ENCODE assay signal across 16 cellular contexts in the genomic region with DNA sequence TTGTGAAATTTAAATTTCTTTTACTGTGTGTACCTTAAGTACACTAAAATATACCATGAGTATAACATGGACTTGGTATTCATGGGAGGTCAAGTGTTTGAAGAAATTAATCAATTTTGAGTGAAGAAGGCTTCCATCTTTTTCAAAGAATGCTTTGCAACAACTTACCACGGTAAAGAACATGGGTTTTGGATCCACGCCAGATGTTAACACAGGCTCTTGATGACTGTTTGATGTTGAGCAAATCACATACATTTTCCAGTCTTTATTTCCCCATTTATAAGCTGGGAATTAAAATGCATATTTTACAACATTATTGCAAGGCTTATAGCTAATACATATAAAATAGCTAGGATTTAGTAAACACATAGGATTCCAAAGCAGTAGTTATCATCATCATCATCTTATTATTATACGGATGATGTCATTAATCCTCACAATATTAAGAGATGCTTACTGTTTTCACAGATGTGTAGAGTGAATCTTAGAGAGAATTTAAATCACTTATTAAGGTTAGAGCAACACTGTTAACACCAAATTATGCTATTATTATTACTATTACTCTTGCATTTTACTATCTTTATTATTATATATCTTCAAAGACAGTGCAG.
"Had no signal": no experiment of that assay in that cellular context is flagged by ENCODE, and none has a peak within 500 bp of the region (broad histone marks: within the 10 kb centered on the region; RNA-seq: fewer than 3 reads in every experiment).

No MANE protein-coding gene starts in this region.

- H3K27ac ChIP-seq: breast epithelium, gastrocnemius medialis, heart right ventricle, left ventricle myocardium inferior, thyroid gland, vagina had no signal

- H3K4me1 Mint-ChIP-seq: activated naive CD8-positive, alpha-beta T cell treated with anti-CD3 and anti-CD28 coated beads, Interleukin-2, amount 10 ng/mL, durations not matched to agents 7 days and 5 days; stimulated activated effector memory CD8-positive, alpha-beta T cell treated with anti-CD3 and anti-CD28 coated beads, Interleukin-12 subunit alpha, Interleukin-12 subunit beta, amount 100 ng/mL, for 72 hours had no signal

- H3K27me3 Mint-ChIP-seq: activated naive CD8-positive, alpha-beta T cell treated with anti-CD3 and anti-CD28 coated beads, Interleukin-2, amount 10 ng/mL, durations not matched to agents 7 days and 5 days had no signal

- H3K4me1 ChIP-seq: breast epithelium, gastrocnemius medialis, heart right ventricle, left ventricle myocardium inferior, thyroid gland had no signal

- H3K4me3 ChIP-seq: breast epithelium, gastrocnemius medialis, heart right ventricle, left ventricle myocardium inferior, pancreas, thyroid gland, vagina had no signal

- DNase-seq: activated CD4-positive, alpha-beta T cell treated with anti-CD3 and anti-CD28 coated beads for 4 hours; activated CD8-positive, alpha-beta memory T cell treated with anti-CD3 and anti-CD28 coated beads, Interleukin-2, amount 50 U/mL, for 48 hours; activated CD8-positive, alpha-beta T cell treated with anti-CD3 and anti-CD28 coated beads, Interleukin-2, amount 10 ng/mL, durations not matched to agents 7 days and 5 days; activated naive CD8-positive, alpha-beta T cell treated with anti-CD3 and anti-CD28 coated beads, Interleukin-2, amount 10 ng/mL, durations not matched to agents 7 days and 5 days; aorta; gastrocnemius medialis; heart right ventricle; kidney; left ventricle myocardium inferior; pancreas; retina; thyroid gland had no signal

- H3K36me3 ChIP-seq: breast epithelium, gastrocnemius medialis, heart right ventricle, left ventricle myocardium inferior, pancreas, thyroid gland, vagina had no signal

- H3K9me3 ChIP-seq: breast epithelium, gastrocnemius medialis, heart right ventricle, left ventricle myocardium inferior, pancreas, thyroid gland, vagina had no signal

- H3K4me3 Mint-ChIP-seq: activated CD8-positive, alpha-beta T cell treated with anti-CD3 and anti-CD28 coated beads, Interleukin-2, amount 10 ng/mL, durations not matched to agents 7 days and 5 days; activated naive CD8-positive, alpha-beta T cell treated with anti-CD3 and anti-CD28 coated beads, Interleukin-2, amount 10 ng/mL, durations not matched to agents 7 days and 5 days; stimulated activated effector memory CD8-positive, alpha-beta T cell treated with anti-CD3 and anti-CD28 coated beads, Interleukin-12 subunit alpha, Interleukin-12 subunit beta, amount 100 ng/mL, for 72 hours; T-helper 2 cell treated with Interferon-gamma antibody and Interleukin-4, amounts not matched to agents 5 μg/mL and 100 μg/mL, for 36 hours had no signal

- H3K9me3 Mint-ChIP-seq: T-helper 2 cell treated with Interferon-gamma antibody and Interleukin-4, amounts not matched to agents 5 μg/mL and 100 μg/mL, for 36 hours had no signal

- H3K27me3 ChIP-seq: breast epithelium, gastrocnemius medialis, heart right ventricle, pancreas, thyroid gland, vagina had no signal

- H3K36me3 Mint-ChIP-seq: activated naive CD8-positive, alpha-beta T cell treated with anti-CD3 and anti-CD28 coated beads, Interleukin-2, amount 10 ng/mL, durations not matched to agents 7 days and 5 days; stimulated activated effector memory CD8-positive, alpha-beta T cell treated with anti-CD3 and anti-CD28 coated beads, Interleukin-12 subunit alpha, Interleukin-12 subunit beta, amount 100 ng/mL, for 72 hours had no signal

- H3K27ac Mint-ChIP-seq: activated CD8-positive, alpha-beta T cell treated with anti-CD3 and anti-CD28 coated beads, Interleukin-2, amount 10 ng/mL, durations not matched to agents 7 days and 5 days; activated naive CD8-positive, alpha-beta T cell treated with anti-CD3 and anti-CD28 coated beads, Interleukin-2, amount 10 ng/mL, durations not matched to agents 7 days and 5 days; stimulated activated effector memory CD8-positive, alpha-beta T cell treated with anti-CD3 and anti-CD28 coated beads, Interleukin-12 subunit alpha, Interleukin-12 subunit beta, amount 100 ng/mL, for 72 hours; T-helper 2 cell treated with Interferon-gamma antibody and Interleukin-4, amounts not matched to agents 5 μg/mL and 100 μg/mL, for 36 hours had no signal

- ATAC-seq: activated CD8-positive, alpha-beta T cell treated with anti-CD3 and anti-CD28 coated beads, Interleukin-2, amount 10 ng/mL, durations not matched to agents 7 days and 5 days; gastrocnemius medialis; heart right ventricle; stimulated activated effector memory CD8-positive, alpha-beta T cell treated with anti-CD3 and anti-CD28 coated beads, Interleukin-12 subunit alpha, Interleukin-12 subunit beta, amount 100 ng/mL, for 72 hours had no signal
